26 cellular contexts compared by ENCODE assay signal in the genomic region with DNA sequence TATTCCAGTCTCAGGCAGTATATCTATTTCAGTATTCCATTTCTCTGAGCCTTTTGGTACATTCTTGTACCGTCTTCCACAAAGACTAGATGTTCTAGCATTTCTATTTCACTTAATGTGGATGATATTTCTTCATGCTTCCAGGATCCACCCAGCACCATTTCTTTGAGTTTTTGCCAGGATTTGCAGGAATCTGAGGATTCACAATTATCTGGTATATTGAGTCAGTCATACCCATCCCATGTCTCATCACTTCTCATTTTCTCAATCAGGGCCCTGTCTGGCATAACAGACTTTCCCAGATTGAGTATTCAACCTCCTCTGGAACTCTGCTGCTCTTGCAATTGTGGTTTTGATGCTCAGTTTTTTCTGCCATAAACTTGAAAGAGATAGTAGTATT. TPM values are rescaled to one million over a fixed set of nuclear protein-coding genes. Genes with fewer than 3 reads are reported as not detected.
DNase-seq lines count a peak whose midpoint lies in the region; ATAC-seq, FAIRE-seq and TF ChIP-seq lines count a peak whose summit lies in the region.
"Had no signal": no experiment of that assay in that cellular context is flagged by ENCODE, and none has a peak within 500 bp of the region (broad histone marks: within the 10 kb centered on the region; RNA-seq: fewer than 3 reads in every experiment).

No MANE protein-coding gene starts in this region.

- no peak for TF ChIP-seq POLR2A in breast epithelium (IDR thresholded peaks at IDR 0.05)

- no peak overlapping the region for H3K4me3 Mint-ChIP-seq in MCF 10A (ENCODE audit: unreplicated experiment)
- peak overlapping the region; percentile 37 for H3K4me3 Mint-ChIP-seq in astrocyte (ENCODE audit: unreplicated experiment)
- H3K4me3 Mint-ChIP-seq in natural killer cell treated with Interleukin-12 subunit alpha and Interleukin-12 subunit beta and Interleukin-15 and Interleukin-18, amount 100 ng/mL, for 72 hours: no peak overlapping the region
- H3K4me3 Mint-ChIP-seq: activated naive CD8-positive, alpha-beta T cell treated with anti-CD3 and anti-CD28 coated beads for 36 hours; activated T-helper 1 cell treated with anti-CD3 and anti-CD28 coated beads, Interleukin-12 subunit alpha, Interleukin-12 subunit beta, Interleukin-2, Interleukin-4 antibody, amounts not matched to agents 30 ng/mL and 10 ng/mL and 1 ng/mL, durations not matched to agents 14 hours and 24 hours and 36 hours; CD4-positive, CD25-positive, alpha-beta regulatory T cell; neural crest cell; stimulated activated naive B cell treated with anti-CD40 and anti-IgM and Interleukin-4, amounts not matched to agents 10 μg/mL and 1 μg/mL and 100 μg/mL, for 72 hours; T-helper 2 cell treated with Interferon-gamma antibody and Interleukin-4, amounts not matched to agents 5 μg/mL and 100 μg/mL, for 36 hours had no signal

- H3K27me3 ChIP-seq in breast epithelium: no peaks in the 10 kb centered on the region
- H3K27me3 ChIP-seq in astrocyte (ENCODE audit: insufficient read depth, low read length): no peaks in the 10 kb centered on the region
- H3K27me3 ChIP-seq in foreskin keratinocyte: no peaks in the 10 kb centered on the region
- H3K27me3 ChIP-seq: cardiac muscle cell, SJSA1, tibial artery had no signal

- H3K9ac ChIP-seq in astrocyte (ENCODE audit: low read length): no peak overlapping the region

- intact Hi-C loops in MCF 10A (cut with micrococcal nuclease): no loop called here
- intact Hi-C loops in breast epithelium (cut with DNase I; ENCODE audit: low total_unique reads): no loop called here

- H3K27ac ChIP-seq in breast epithelium (no peak overlapping the region), astrocyte (ENCODE audit: low read depth, low read length) (no peak overlapping the region), foreskin keratinocyte (no peak overlapping the region)
- H3K27ac ChIP-seq: 22Rv1, cardiac muscle cell, SJSA1, tibial artery had no signal

- H3K27ac Mint-ChIP-seq in MCF 10A (ENCODE audit: low read depth, unreplicated experiment) (no peak overlapping the region), astrocyte (ENCODE audit: unreplicated experiment) (peak overlapping the region; percentile 95)
- no peak overlapping the region for H3K27ac Mint-ChIP-seq in natural killer cell treated with Interleukin-12 subunit alpha and Interleukin-12 subunit beta and Interleukin-15 and Interleukin-18, amount 100 ng/mL, for 72 hours
- H3K27ac Mint-ChIP-seq: activated naive CD8-positive, alpha-beta T cell treated with anti-CD3 and anti-CD28 coated beads for 36 hours; activated T-helper 1 cell treated with anti-CD3 and anti-CD28 coated beads, Interleukin-12 subunit alpha, Interleukin-12 subunit beta, Interleukin-2, Interleukin-4 antibody, amounts not matched to agents 30 ng/mL and 10 ng/mL and 1 ng/mL, durations not matched to agents 14 hours and 24 hours and 36 hours; CD4-positive, CD25-positive, alpha-beta regulatory T cell; stimulated activated naive B cell treated with anti-CD40 and anti-IgM and Interleukin-4, amounts not matched to agents 10 μg/mL and 1 μg/mL and 100 μg/mL, for 72 hours; T-helper 2 cell treated with Interferon-gamma antibody and Interleukin-4, amounts not matched to agents 5 μg/mL and 100 μg/mL, for 36 hours had no signal

- H3K4me1 ChIP-seq in breast epithelium (no peaks in the 10 kb centered on the region), astrocyte (ENCODE audit: insufficient read depth, low read length) (no peaks in the 10 kb centered on the region), foreskin keratinocyte (peaks cover 18% of the 10 kb centered on the region)
- H3K4me1 ChIP-seq: tibial artery had no signal

- H3K36me3 Mint-ChIP-seq in MCF 10A (ENCODE audit: insufficient read depth, unreplicated experiment): no peaks in the 10 kb centered on the region
- H3K36me3 Mint-ChIP-seq in astrocyte (ENCODE audit: low read depth, unreplicated experiment): no peaks in the 10 kb centered on the region
- H3K36me3 Mint-ChIP-seq in natural killer cell treated with Interleukin-12 subunit alpha and Interleukin-12 subunit beta and Interleukin-15 and Interleukin-18, amount 100 ng/mL, for 72 hours: no peaks in the 10 kb centered on the region
- H3K36me3 Mint-ChIP-seq: activated naive CD8-positive, alpha-beta T cell treated with anti-CD3 and anti-CD28 coated beads for 36 hours; CD4-positive, CD25-positive, alpha-beta regulatory T cell; stimulated activated naive B cell treated with anti-CD40 and anti-IgM and Interleukin-4, amounts not matched to agents 10 μg/mL and 1 μg/mL and 100 μg/mL, for 72 hours had no signal

- TF ChIP-seq CTCF in MCF 10A (IDR thresholded peaks at IDR 0.05; ENCODE audit: unreplicated experiment) (no peak), breast epithelium (IDR thresholded peaks at IDR 0.05) (no peak), astrocyte (IDR thresholded peaks at IDR 0.05; ENCODE audit: insufficient read depth, low read depth, low read length) (no peak), foreskin keratinocyte (conservative IDR thresholded peaks at IDR 0.05) (no peak)

- FAIRE-seq in astrocyte (lab: Jason Lieb, UNC): no peak
- FAIRE-seq: K562 had no signal

- no peak overlapping the region for H2AFZ ChIP-seq in astrocyte (ENCODE audit: low read depth, low read length)

- no peaks in the 10 kb centered on the region for H3K9me3 Mint-ChIP-seq in MCF 10A (ENCODE audit: unreplicated experiment)
- peaks cover 9% of the 10 kb centered on the region for H3K9me3 Mint-ChIP-seq in astrocyte (ENCODE audit: unreplicated experiment)
- peaks cover 18% of the 10 kb centered on the region for H3K9me3 Mint-ChIP-seq in natural killer cell treated with Interleukin-12 subunit alpha and Interleukin-12 subunit beta and Interleukin-15 and Interleukin-18, amount 100 ng/mL, for 72 hours
- H3K9me3 Mint-ChIP-seq: activated naive CD8-positive, alpha-beta T cell treated with anti-CD3 and anti-CD28 coated beads for 36 hours; activated T-helper 1 cell treated with anti-CD3 and anti-CD28 coated beads, Interleukin-12 subunit alpha, Interleukin-12 subunit beta, Interleukin-2, Interleukin-4 antibody, amounts not matched to agents 30 ng/mL and 10 ng/mL and 1 ng/mL, durations not matched to agents 14 hours and 24 hours and 36 hours; neural crest cell; T-helper 2 cell treated with Interferon-gamma antibody and Interleukin-4, amounts not matched to agents 5 μg/mL and 100 μg/mL, for 36 hours had no signal

- H3K4me1 Mint-ChIP-seq in MCF 10A (ENCODE audit: insufficient read depth, unreplicated experiment) (no peaks in the 10 kb centered on the region), astrocyte (ENCODE audit: low read depth, unreplicated experiment) (peaks cover 27% of the 10 kb centered on the region)
- H3K4me1 Mint-ChIP-seq in natural killer cell treated with Interleukin-12 subunit alpha and Interleukin-12 subunit beta and Interleukin-15 and Interleukin-18, amount 100 ng/mL, for 72 hours (ENCODE audit: low read depth in 2 of 2): no peaks in the 10 kb centered on the region
- H3K4me1 Mint-ChIP-seq: activated naive CD8-positive, alpha-beta T cell treated with anti-CD3 and anti-CD28 coated beads for 36 hours; CD4-positive, CD25-positive, alpha-beta regulatory T cell; neural crest cell; stimulated activated naive B cell treated with anti-CD40 and anti-IgM and Interleukin-4, amounts not matched to agents 10 μg/mL and 1 μg/mL and 100 μg/mL, for 72 hours had no signal

- no TSS peak for BruUV-seq in MCF 10A (replicated peaks; lab: Mats Ljungman, UMichigan)

- H3K4me2 ChIP-seq in astrocyte (ENCODE audit: low read length): no peak overlapping the region

- CTCF ChIA-PET in MCF 10A (lab: Yijun Ruan, JAX): no interaction called here

- H3K27me3 Mint-ChIP-seq in MCF 10A (ENCODE audit: insufficient read depth, unreplicated experiment) (no peaks in the 10 kb centered on the region), astrocyte (ENCODE audit: low read depth, unreplicated experiment) (no peaks in the 10 kb centered on the region)
- no peaks in the 10 kb centered on the region for H3K27me3 Mint-ChIP-seq in natural killer cell treated with Interleukin-12 subunit alpha and Interleukin-12 subunit beta and Interleukin-15 and Interleukin-18, amount 100 ng/mL, for 72 hours
- H3K27me3 Mint-ChIP-seq: activated naive CD8-positive, alpha-beta T cell treated with anti-CD3 and anti-CD28 coated beads for 36 hours; CD4-positive, CD25-positive, alpha-beta regulatory T cell; stimulated activated naive B cell treated with anti-CD40 and anti-IgM and Interleukin-4, amounts not matched to agents 10 μg/mL and 1 μg/mL and 100 μg/mL, for 72 hours had no signal

- ATAC-seq in foreskin keratinocyte (peak; percentile 90), HG03097 (IDR thresholded peaks at IDR 0.05; ENCODE audit: low FRiP score, unreplicated experiment) (no peak)
- no peak for ATAC-seq in natural killer cell treated with Interleukin-12 subunit alpha and Interleukin-12 subunit beta and Interleukin-15 and Interleukin-18, amount 100 ng/mL, for 72 hours
- ATAC-seq: activated CD4-positive, CD25-positive, alpha-beta regulatory T cell treated with anti-CD3 and anti-CD28 coated beads, Interleukin-2, amount 50 U/mL, for 24 hours; esophagus mucosa; K562; stimulated activated naive B cell treated with anti-CD40 and anti-IgM and Interleukin-4, amounts not matched to agents 10 μg/mL and 1 μg/mL and 100 μg/mL, for 72 hours had no signal

- POLR2A ChIA-PET in MCF 10A (lab: Yijun Ruan, JAX): no interaction called here

- H3K9me3 ChIP-seq in breast epithelium: peaks cover 0 to 6% of the 10 kb centered on the region in 2 donors
- no peaks in the 10 kb centered on the region for H3K9me3 ChIP-seq in astrocyte (ENCODE audit: insufficient read depth, low read depth, low read length)
- H3K9me3 ChIP-seq: SJSA1, tibial artery had no signal

- H3K4me3 ChIP-seq in breast epithelium (no peak overlapping the region), astrocyte (ENCODE audit: insufficient read depth, low read depth, low read length) (no peak overlapping the region)
- H3K4me3 ChIP-seq: cardiac muscle cell, K562, SJSA1, tibial artery had no signal

- no peaks in the 10 kb centered on the region for H4K20me1 ChIP-seq in astrocyte (ENCODE audit: insufficient read depth, low read length)

- peak; percentile 11 for DNase-seq in MCF 10A (ENCODE audit: unreplicated experiment)
- DNase-seq in breast epithelium (ENCODE audit: low spot score in 2 of 2): no peak
- DNase-seq in astrocyte (ENCODE audit: low read depth): peak; percentile 10
- peak; percentile 44 to 83 for DNase-seq in foreskin keratinocyte
- DNase-seq in stromal cell of bone marrow (ENCODE audit: low read depth): peak; percentile 66
- DNase-seq in natural killer cell treated with Interleukin-12 subunit alpha and Interleukin-12 subunit beta and Interleukin-15 and Interleukin-18, amount 100 ng/mL, for 72 hours (ENCODE audit: low spot score): no peak
- DNase-seq in NCI-H2171 (lab: John Stamatoyannopoulos, UW): no peak
- DNase-seq: activated naive CD8-positive, alpha-beta T cell treated with anti-CD3 and anti-CD28 coated beads for 36 hours; CD4-positive, CD25-positive, alpha-beta regulatory T cell; DMS153; NCI-H2081 treated with DMSO at 0.1 percent for 48 hours; NCI-H69; stimulated activated naive B cell treated with anti-CD40 and anti-IgM and Interleukin-4, amounts not matched to agents 10 μg/mL and 1 μg/mL and 100 μg/mL, for 72 hours; tibial artery had no signal

- H3K79me2 ChIP-seq in astrocyte (ENCODE audit: insufficient read depth, low read length): no peaks in the 10 kb centered on the region

- H3K36me3 ChIP-seq in breast epithelium (no peaks in the 10 kb centered on the region), astrocyte (ENCODE audit: insufficient read depth, low read length) (no peaks in the 10 kb centered on the region)
- H3K36me3 ChIP-seq: cardiac muscle cell, SJSA1, tibial artery had no signal

RNA-seq across cellular contexts. Expression of a gene that starts 20.9 kb away (rescaled TPM):
- total RNA-seq in MCF 10A (2022) (not detected in 2 replicates), breast epithelium (under 1 TPM; 0.48 to 0.98 (median 0.88) TPM), astrocyte (810 and 1,029 TPM in 2 replicates), foreskin keratinocyte (0.71 and 1.0 TPM in 2 replicates)
- polyA plus RNA-seq in foreskin keratinocyte: 0.32 and 0.76 TPM in 2 replicates
- not detected for total RNA-seq in natural killer cell treated with Interleukin-12 subunit alpha and Interleukin-12 subunit beta and Interleukin-15 and Interleukin-18, amount 100 ng/mL, for 72 hours
- total RNA-seq: activated CD8-positive, alpha-beta memory T cell treated with anti-CD3 and anti-CD28 coated beads for 36 hours; activated naive CD8-positive, alpha-beta T cell treated with anti-CD3 and anti-CD28 coated beads for 36 hours; activated T-helper 1 cell treated with anti-CD3 and anti-CD28 coated beads, Interleukin-12 subunit alpha, Interleukin-12 subunit beta, Interleukin-2, Interleukin-4 antibody, amounts not matched to agents 30 ng/mL and 10 ng/mL and 1 ng/mL, durations not matched to agents 14 hours and 24 hours and 36 hours; CD4-positive, CD25-positive, alpha-beta regulatory T cell; esophagus mucosa; pulmonary artery endothelial cell had no signal
- polyA plus RNA-seq: CD4-positive, CD25-positive, alpha-beta regulatory T cell; K562 had no signal

Comparison
In these comparisons a context has a peak if more than half of its experiments do, and no peak if none do; other contexts are left out.
1. DNase-seq: peak in MCF 10A (single experiment), astrocyte (single experiment), foreskin keratinocyte (2 of 2) and stromal cell of bone marrow (single experiment); none in breast epithelium (0 of 2), natural killer cell treated with Interleukin-12 subunit alpha and Interleukin-12 subunit beta and Interleukin-15 and Interleukin-18, amount 100 ng/mL, for 72 hours (single experiment) and NCI-H2171 (single experiment).
2. RNA of a gene that starts 20.9 kb away (total RNA-seq): 810 to 1,029 TPM in astrocyte; 0.48 to 0.98 TPM in breast epithelium, 0.71 to 1.0 TPM in foreskin keratinocyte, not detected in MCF 10A and not detected in natural killer cell treated with Interleukin-12 subunit alpha and Interleukin-12 subunit beta and Interleukin-15 and Interleukin-18, amount 100 ng/mL, for 72 hours; every median in the first group is over 100 times any median in the second.